Comparison of ENCODE assay signal across 22 cellular contexts in genomic region chr10:132762267-132762666, GRCh38. TPM values are rescaled to one million over a fixed set of nuclear protein-coding genes. Genes with fewer than 3 reads are reported as not detected.
A peak's percentile ranks its signal among the peaks of the same experiment; 100 is the strongest.
DNase-seq lines count a peak whose midpoint lies in the region; ATAC-seq, FAIRE-seq and TF ChIP-seq lines count a peak whose summit lies in the region.
"Had no signal": no experiment of that assay in that cellular context is flagged by ENCODE, and none has a peak within 500 bp of the region (broad histone marks: within the 10 kb centered on the region; RNA-seq: fewer than 3 reads in every experiment).

No MANE protein-coding gene starts in this region.

- peaks cover 12% of the 10 kb centered on the region for H4K20me1 ChIP-seq in astrocyte (ENCODE audit: insufficient read depth, low read length)

- ATAC-seq in stimulated activated naive CD8-positive, alpha-beta T cell treated with anti-CD3 and anti-CD28 coated beads, Interleukin-15, amount 100 ng/mL, for 72 hours = peak; percentile 52
- ATAC-seq in stimulated activated naive CD8-positive, alpha-beta T cell treated with anti-CD3 and anti-CD28 coated beads, Interleukin-15, Interleukin-2, amounts not matched to agents 100 U/mL and 50 U/mL, for 24 hours = no peak
- ATAC-seq in HG03135 (IDR thresholded peaks at IDR 0.05; ENCODE audit: unreplicated experiment) = no peak

- H3K79me2 ChIP-seq in astrocyte (ENCODE audit: insufficient read depth, low read length) = no peaks in the 10 kb centered on the region

- no peak overlapping the region for H3K4me3 ChIP-seq in astrocyte (ENCODE audit: insufficient read depth, low read depth, low read length)

- no peak overlapping the region for H3K4me3 Mint-ChIP-seq in activated CD4-positive, alpha-beta memory T cell treated with anti-CD3 and anti-CD28 coated beads for 36 hours
- H3K4me3 Mint-ChIP-seq in activated CD4-positive, alpha-beta memory T cell treated with anti-CD3 and anti-CD28 coated beads, Interleukin-2, amount 10 ng/mL, durations not matched to agents 7 days and 5 days = no peak overlapping the region
- peak overlapping the region in 1 of 2 donors; percentile 3 for H3K4me3 Mint-ChIP-seq in stimulated activated naive CD8-positive, alpha-beta T cell treated with anti-CD3 and anti-CD28 coated beads, Interleukin-15, amount 100 ng/mL, for 72 hours
- no peak overlapping the region for H3K4me3 Mint-ChIP-seq in astrocyte (ENCODE audit: unreplicated experiment)
- H3K4me3 Mint-ChIP-seq: B cell; CD4-positive, alpha-beta T cell had no signal

- peak; percentile 42 for DNase-seq in activated CD4-positive, alpha-beta memory T cell treated with anti-CD3 and anti-CD28 coated beads for 36 hours
- no peak for DNase-seq in activated CD4-positive, alpha-beta memory T cell treated with anti-CD3 and anti-CD28 coated beads, Interleukin-2, amount 10 ng/mL, durations not matched to agents 7 days and 5 days
- no peak for DNase-seq in stimulated activated naive CD8-positive, alpha-beta T cell treated with anti-CD3 and anti-CD28 coated beads, Interleukin-15, amount 100 ng/mL, for 72 hours
- no peak for DNase-seq in stimulated activated naive CD8-positive, alpha-beta T cell treated with anti-CD3 and anti-CD28 coated beads, Interleukin-15, Interleukin-2, amounts not matched to agents 100 U/mL and 50 U/mL, for 24 hours
- DNase-seq in astrocyte (ENCODE audit: low read depth) (peak; percentile 17), superior temporal gyrus (ENCODE audit: extremely low spot score) (peak; percentile 66), COR-L47 (lab: John Stamatoyannopoulos, UW) (no peak)
- DNase-seq: ACHN; CD4-positive, alpha-beta T cell; DND-41; GDM1; KG1; NCI-H1092 treated with DMSO at 0.1 percent for 48 hours; NCI-H1694 treated with DMSO at 0.1 percent for 48 hours; NCI-H345; NCI-H69; NK-92 treated with Interleukin-12 subunit alpha and Interleukin-12 subunit beta, amount 100 ng/mL, for 24 hours; OCI-M1 had no signal

- no peak overlapping the region for H3K27ac ChIP-seq in astrocyte (ENCODE audit: low read depth, low read length)

- H3K27me3 Mint-ChIP-seq in activated CD4-positive, alpha-beta memory T cell treated with anti-CD3 and anti-CD28 coated beads for 36 hours = no peaks in the 10 kb centered on the region
- no peaks in the 10 kb centered on the region for H3K27me3 Mint-ChIP-seq in activated CD4-positive, alpha-beta memory T cell treated with anti-CD3 and anti-CD28 coated beads, Interleukin-2, amount 10 ng/mL, durations not matched to agents 7 days and 5 days
- H3K27me3 Mint-ChIP-seq in stimulated activated naive CD8-positive, alpha-beta T cell treated with anti-CD3 and anti-CD28 coated beads, Interleukin-15, amount 100 ng/mL, for 72 hours = no peaks in the 10 kb centered on the region
- H3K27me3 Mint-ChIP-seq in astrocyte (ENCODE audit: low read depth, unreplicated experiment) = peaks cover 2% of the 10 kb centered on the region
- H3K27me3 Mint-ChIP-seq: B cell; CD4-positive, alpha-beta T cell had no signal

- no peaks in the 10 kb centered on the region for H3K4me1 ChIP-seq in astrocyte (ENCODE audit: insufficient read depth, low read length)

- H3K9ac ChIP-seq in astrocyte (ENCODE audit: low read length) = no peak overlapping the region

- no peaks in the 10 kb centered on the region for H3K27me3 ChIP-seq in astrocyte (ENCODE audit: insufficient read depth, low read length)

- CTCF ChIA-PET in activated CD4-positive, alpha-beta memory T cell treated with anti-CD3 and anti-CD28 coated beads for 36 hours (lab: Charles Lee) = interaction anchor here (0.9 kb wide), 1 partner anchor 108 kb away, joined by 5 read pairs; no protein-coding TSS in a partner anchor
- CTCF ChIA-PET in activated CD4-positive, alpha-beta memory T cell treated with anti-CD3 and anti-CD28 coated beads, Interleukin-2, amount 10 ng/mL, durations not matched to agents 7 days and 5 days (lab: Charles Lee) = no interaction called here

- H3K4me1 Mint-ChIP-seq in activated CD4-positive, alpha-beta memory T cell treated with anti-CD3 and anti-CD28 coated beads for 36 hours (ENCODE audit: low read depth) = peaks cover 9% of the 10 kb centered on the region
- H3K4me1 Mint-ChIP-seq in activated CD4-positive, alpha-beta memory T cell treated with anti-CD3 and anti-CD28 coated beads, Interleukin-2, amount 10 ng/mL, durations not matched to agents 7 days and 5 days = no peaks in the 10 kb centered on the region
- H3K4me1 Mint-ChIP-seq in stimulated activated naive CD8-positive, alpha-beta T cell treated with anti-CD3 and anti-CD28 coated beads, Interleukin-15, amount 100 ng/mL, for 72 hours = peaks cover 24% of the 10 kb centered on the region
- H3K4me1 Mint-ChIP-seq in astrocyte (ENCODE audit: low read depth, unreplicated experiment) = peaks cover 15% of the 10 kb centered on the region
- H3K4me1 Mint-ChIP-seq: B cell had no signal

- no peak overlapping the region for H3K27ac Mint-ChIP-seq in activated CD4-positive, alpha-beta memory T cell treated with anti-CD3 and anti-CD28 coated beads for 36 hours
- no peak overlapping the region for H3K27ac Mint-ChIP-seq in activated CD4-positive, alpha-beta memory T cell treated with anti-CD3 and anti-CD28 coated beads, Interleukin-2, amount 10 ng/mL, durations not matched to agents 7 days and 5 days
- peak overlapping the region in 1 of 2 donors; percentile 75 for H3K27ac Mint-ChIP-seq in stimulated activated naive CD8-positive, alpha-beta T cell treated with anti-CD3 and anti-CD28 coated beads, Interleukin-15, amount 100 ng/mL, for 72 hours
- H3K27ac Mint-ChIP-seq in astrocyte (ENCODE audit: unreplicated experiment) = peak overlapping the region; percentile 7
- H3K27ac Mint-ChIP-seq: CD4-positive, alpha-beta T cell had no signal

- POLR2A ChIA-PET in activated CD4-positive, alpha-beta memory T cell treated with anti-CD3 and anti-CD28 coated beads for 36 hours (lab: Charles Lee) = no interaction called here
- POLR2A ChIA-PET in activated CD4-positive, alpha-beta memory T cell treated with anti-CD3 and anti-CD28 coated beads, Interleukin-2, amount 10 ng/mL, durations not matched to agents 7 days and 5 days (lab: Charles Lee) = no interaction called here

- intact Hi-C loops in activated CD4-positive, alpha-beta memory T cell treated with anti-CD3 and anti-CD28 coated beads for 36 hours (cut with micrococcal nuclease) = no loop called here

- no peak overlapping the region for H2AFZ ChIP-seq in astrocyte (ENCODE audit: low read depth, low read length)

- TF ChIP-seq CTCF in astrocyte (IDR thresholded peaks at IDR 0.05; ENCODE audit: insufficient read depth, low read depth, low read length) = no peak

- H3K9me3 ChIP-seq in astrocyte (ENCODE audit: insufficient read depth, low read depth, low read length) = no peaks in the 10 kb centered on the region

- H3K36me3 Mint-ChIP-seq in activated CD4-positive, alpha-beta memory T cell treated with anti-CD3 and anti-CD28 coated beads for 36 hours = peaks cover 7% of the 10 kb centered on the region
- H3K36me3 Mint-ChIP-seq in activated CD4-positive, alpha-beta memory T cell treated with anti-CD3 and anti-CD28 coated beads, Interleukin-2, amount 10 ng/mL, durations not matched to agents 7 days and 5 days (ENCODE audit: low read depth) = peaks cover 4% of the 10 kb centered on the region
- H3K36me3 Mint-ChIP-seq in astrocyte (ENCODE audit: low read depth, unreplicated experiment) = peaks cover 21% of the 10 kb centered on the region

- no peaks in the 10 kb centered on the region for H3K36me3 ChIP-seq in astrocyte (ENCODE audit: insufficient read depth, low read length)

- no peaks in the 10 kb centered on the region for H3K9me3 Mint-ChIP-seq in activated CD4-positive, alpha-beta memory T cell treated with anti-CD3 and anti-CD28 coated beads for 36 hours
- peaks cover 4% of the 10 kb centered on the region for H3K9me3 Mint-ChIP-seq in activated CD4-positive, alpha-beta memory T cell treated with anti-CD3 and anti-CD28 coated beads, Interleukin-2, amount 10 ng/mL, durations not matched to agents 7 days and 5 days
- H3K9me3 Mint-ChIP-seq in stimulated activated naive CD8-positive, alpha-beta T cell treated with anti-CD3 and anti-CD28 coated beads, Interleukin-15, amount 100 ng/mL, for 72 hours = no peaks in the 10 kb centered on the region
- H3K9me3 Mint-ChIP-seq in astrocyte (ENCODE audit: unreplicated experiment) = peaks cover 7% of the 10 kb centered on the region
- H3K9me3 Mint-ChIP-seq: CD4-positive, alpha-beta T cell had no signal

- H3K4me2 ChIP-seq in astrocyte (ENCODE audit: low read length) = no peak overlapping the region

- FAIRE-seq in astrocyte (lab: Jason Lieb, UNC) = no peak
- FAIRE-seq: H1 had no signal

RNA-seq across cellular contexts. Expression of gene NKX6-2, which starts 23.7 kb away (rescaled TPM):
- total RNA-seq in activated CD4-positive, alpha-beta memory T cell treated with anti-CD3 and anti-CD28 coated beads for 36 hours = not detected
- not detected for total RNA-seq in activated CD4-positive, alpha-beta memory T cell treated with anti-CD3 and anti-CD28 coated beads, Interleukin-2, amount 10 ng/mL, durations not matched to agents 7 days and 5 days
- not detected in 2 replicates for total RNA-seq in astrocyte
- total RNA-seq: B cell; CD4-positive, alpha-beta T cell; H1; MCF 10A had no signal

Comparison
In these comparisons a context has a peak if more than half of its experiments do, and no peak if none do; other contexts are left out.
1. DNase-seq: peak in activated CD4-positive, alpha-beta memory T cell treated with anti-CD3 and anti-CD28 coated beads for 36 hours (single experiment), astrocyte (single experiment) and superior temporal gyrus (single experiment); none in activated CD4-positive, alpha-beta memory T cell treated with anti-CD3 and anti-CD28 coated beads, Interleukin-2, amount 10 ng/mL, durations not matched to agents 7 days and 5 days (single experiment), stimulated activated naive CD8-positive, alpha-beta T cell treated with anti-CD3 and anti-CD28 coated beads, Interleukin-15, amount 100 ng/mL, for 72 hours (0 of 2), stimulated activated naive CD8-positive, alpha-beta T cell treated with anti-CD3 and anti-CD28 coated beads, Interleukin-15, Interleukin-2, amounts not matched to agents 100 U/mL and 50 U/mL, for 24 hours (single experiment) and COR-L47 (single experiment).